In the genomic region with DNA sequence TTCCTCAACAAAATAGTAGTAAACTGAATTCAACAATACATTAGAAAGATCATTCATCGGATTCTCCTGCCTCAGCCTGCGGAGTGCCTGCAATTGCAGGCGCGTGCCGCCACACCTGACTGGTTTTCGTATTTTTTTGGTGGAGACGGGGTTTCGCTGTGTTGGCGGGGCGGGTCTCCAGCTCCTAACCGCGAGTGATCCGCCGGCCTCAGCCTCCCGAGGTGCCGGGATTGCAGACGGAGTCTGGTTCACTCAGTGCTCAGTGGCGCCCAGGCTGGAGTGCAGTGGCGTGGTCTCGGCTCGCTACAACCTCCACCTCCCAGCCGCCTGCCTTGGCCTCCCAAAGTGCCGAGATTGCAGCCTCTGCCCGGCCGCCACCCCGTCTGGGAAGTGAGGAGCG, we compare ENCODE assay signal across 2 cellular contexts. TPM values are rescaled to one million over a fixed set of nuclear protein-coding genes. Genes with fewer than 3 reads are reported as not detected.
"Had no signal": no experiment of that assay in that cellular context is flagged by ENCODE, and none has a peak within 500 bp of the region (broad histone marks: within the 10 kb centered on the region; RNA-seq: fewer than 3 reads in every experiment).

No MANE protein-coding gene starts in this region.

RNA-seq across cellular contexts. Expression of a gene that starts 32.2 kb away (rescaled TPM):
- total RNA-seq: G401, GM12878 had no signal
